Comparison of ENCODE assay signal across 10 cellular contexts in the genomic region with DNA sequence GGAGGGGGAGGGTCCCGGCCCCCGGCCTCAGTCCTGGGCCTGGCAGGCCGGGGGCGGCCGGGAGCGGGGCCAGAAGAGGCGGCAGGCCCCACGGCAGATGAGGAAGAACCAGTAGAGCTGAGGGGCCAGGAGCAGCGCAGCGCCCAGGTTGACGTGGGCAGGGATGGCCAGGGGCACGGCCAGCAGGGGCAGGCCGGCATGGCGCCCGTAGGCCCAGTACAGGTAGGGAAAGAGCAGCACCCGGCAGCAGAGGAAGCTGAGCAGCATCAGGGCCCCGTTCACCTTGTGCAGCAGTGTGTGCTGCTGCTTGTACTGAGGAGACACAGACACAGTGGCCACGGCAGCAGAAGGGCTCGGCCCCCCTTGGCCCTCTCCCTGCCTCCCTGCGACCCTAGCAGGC. TPM values are rescaled to one million over a fixed set of nuclear protein-coding genes. Genes with fewer than 3 reads are reported as not detected.
"Had no signal": no experiment of that assay in that cellular context is flagged by ENCODE, and none has a peak within 500 bp of the region (broad histone marks: within the 10 kb centered on the region; RNA-seq: fewer than 3 reads in every experiment).

No MANE protein-coding gene starts in this region.

- H2AFZ ChIP-seq: GM23248 had no signal

- H3K9me3 ChIP-seq: HAP-1 had no signal

- H3K4me3 ChIP-seq: GM23248, HAP-1 had no signal

- H3K36me3 ChIP-seq: HAP-1 had no signal

- H3K27ac ChIP-seq: GM23248, HL-60 had no signal

- ATAC-seq: HCT116, HepG2 had no signal

- DNase-seq: GM23248, GOT3, H7, HFFc6 had no signal

- H3K9ac ChIP-seq: GM23248 had no signal

RNA-seq across cellular contexts. Expression of gene C16orf92, which starts 2.2 kb away (rescaled TPM):
- total RNA-seq: GM23248, H4, H7, HepG2, HFFc6, HT1080 had no signal
- polyA plus RNA-seq: GM23248, HepG2 had no signal

RNA-seq across cellular contexts. Expression of gene TLCD3B, which starts 5.9 kb away (rescaled TPM):
- total RNA-seq: GM23248, HepG2 had no signal
- polyA plus RNA-seq: HepG2 had no signal

RNA-seq across cellular contexts. Expression of gene DOC2A, which starts 14.3 kb away (rescaled TPM):
- total RNA-seq: GM23248 had no signal
- polyA plus RNA-seq: GM23248 had no signal
